Comparison of ENCODE assay signal across 1 cellular context in the genomic region with DNA sequence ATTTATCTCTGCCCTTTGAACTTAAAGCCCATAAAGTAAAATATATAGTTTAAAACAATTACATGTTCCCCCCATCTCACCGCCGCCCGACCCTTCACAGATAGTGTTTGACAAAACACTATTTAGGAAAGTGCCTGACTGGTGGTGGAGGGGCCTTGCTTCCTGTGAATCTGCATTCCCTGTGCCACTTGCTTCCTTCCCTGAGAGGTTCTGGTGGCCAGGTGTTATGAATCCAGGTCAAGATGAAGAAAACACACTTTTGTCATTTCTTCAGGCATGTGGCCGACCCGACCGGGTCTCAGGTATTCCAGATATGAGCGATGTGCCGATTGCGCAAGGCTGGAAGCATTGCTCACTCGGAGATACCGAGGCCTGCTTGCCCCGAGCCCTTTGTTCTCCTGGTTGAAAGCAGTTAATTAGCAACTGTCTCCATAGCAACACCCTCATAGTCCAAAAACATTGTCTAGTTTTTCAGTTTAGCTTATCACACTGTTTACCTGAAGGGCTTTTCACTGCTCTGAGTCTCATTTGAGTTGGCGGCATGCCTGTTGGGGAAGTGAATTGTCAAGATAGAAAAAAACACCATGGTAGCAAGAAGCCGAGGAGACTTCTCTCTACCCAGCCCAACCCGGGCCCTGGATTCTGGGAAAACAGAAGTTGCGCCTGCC.
TF ChIP-seq lines count a peak whose summit lies in the region.

No MANE protein-coding gene starts in this region.

TF ChIP-seq in GM23338, 12 proteins besides CTCF, POLR2A, EP300 and RAD21 (continued from another document):
- TF ChIP-seq, protein P1, sequence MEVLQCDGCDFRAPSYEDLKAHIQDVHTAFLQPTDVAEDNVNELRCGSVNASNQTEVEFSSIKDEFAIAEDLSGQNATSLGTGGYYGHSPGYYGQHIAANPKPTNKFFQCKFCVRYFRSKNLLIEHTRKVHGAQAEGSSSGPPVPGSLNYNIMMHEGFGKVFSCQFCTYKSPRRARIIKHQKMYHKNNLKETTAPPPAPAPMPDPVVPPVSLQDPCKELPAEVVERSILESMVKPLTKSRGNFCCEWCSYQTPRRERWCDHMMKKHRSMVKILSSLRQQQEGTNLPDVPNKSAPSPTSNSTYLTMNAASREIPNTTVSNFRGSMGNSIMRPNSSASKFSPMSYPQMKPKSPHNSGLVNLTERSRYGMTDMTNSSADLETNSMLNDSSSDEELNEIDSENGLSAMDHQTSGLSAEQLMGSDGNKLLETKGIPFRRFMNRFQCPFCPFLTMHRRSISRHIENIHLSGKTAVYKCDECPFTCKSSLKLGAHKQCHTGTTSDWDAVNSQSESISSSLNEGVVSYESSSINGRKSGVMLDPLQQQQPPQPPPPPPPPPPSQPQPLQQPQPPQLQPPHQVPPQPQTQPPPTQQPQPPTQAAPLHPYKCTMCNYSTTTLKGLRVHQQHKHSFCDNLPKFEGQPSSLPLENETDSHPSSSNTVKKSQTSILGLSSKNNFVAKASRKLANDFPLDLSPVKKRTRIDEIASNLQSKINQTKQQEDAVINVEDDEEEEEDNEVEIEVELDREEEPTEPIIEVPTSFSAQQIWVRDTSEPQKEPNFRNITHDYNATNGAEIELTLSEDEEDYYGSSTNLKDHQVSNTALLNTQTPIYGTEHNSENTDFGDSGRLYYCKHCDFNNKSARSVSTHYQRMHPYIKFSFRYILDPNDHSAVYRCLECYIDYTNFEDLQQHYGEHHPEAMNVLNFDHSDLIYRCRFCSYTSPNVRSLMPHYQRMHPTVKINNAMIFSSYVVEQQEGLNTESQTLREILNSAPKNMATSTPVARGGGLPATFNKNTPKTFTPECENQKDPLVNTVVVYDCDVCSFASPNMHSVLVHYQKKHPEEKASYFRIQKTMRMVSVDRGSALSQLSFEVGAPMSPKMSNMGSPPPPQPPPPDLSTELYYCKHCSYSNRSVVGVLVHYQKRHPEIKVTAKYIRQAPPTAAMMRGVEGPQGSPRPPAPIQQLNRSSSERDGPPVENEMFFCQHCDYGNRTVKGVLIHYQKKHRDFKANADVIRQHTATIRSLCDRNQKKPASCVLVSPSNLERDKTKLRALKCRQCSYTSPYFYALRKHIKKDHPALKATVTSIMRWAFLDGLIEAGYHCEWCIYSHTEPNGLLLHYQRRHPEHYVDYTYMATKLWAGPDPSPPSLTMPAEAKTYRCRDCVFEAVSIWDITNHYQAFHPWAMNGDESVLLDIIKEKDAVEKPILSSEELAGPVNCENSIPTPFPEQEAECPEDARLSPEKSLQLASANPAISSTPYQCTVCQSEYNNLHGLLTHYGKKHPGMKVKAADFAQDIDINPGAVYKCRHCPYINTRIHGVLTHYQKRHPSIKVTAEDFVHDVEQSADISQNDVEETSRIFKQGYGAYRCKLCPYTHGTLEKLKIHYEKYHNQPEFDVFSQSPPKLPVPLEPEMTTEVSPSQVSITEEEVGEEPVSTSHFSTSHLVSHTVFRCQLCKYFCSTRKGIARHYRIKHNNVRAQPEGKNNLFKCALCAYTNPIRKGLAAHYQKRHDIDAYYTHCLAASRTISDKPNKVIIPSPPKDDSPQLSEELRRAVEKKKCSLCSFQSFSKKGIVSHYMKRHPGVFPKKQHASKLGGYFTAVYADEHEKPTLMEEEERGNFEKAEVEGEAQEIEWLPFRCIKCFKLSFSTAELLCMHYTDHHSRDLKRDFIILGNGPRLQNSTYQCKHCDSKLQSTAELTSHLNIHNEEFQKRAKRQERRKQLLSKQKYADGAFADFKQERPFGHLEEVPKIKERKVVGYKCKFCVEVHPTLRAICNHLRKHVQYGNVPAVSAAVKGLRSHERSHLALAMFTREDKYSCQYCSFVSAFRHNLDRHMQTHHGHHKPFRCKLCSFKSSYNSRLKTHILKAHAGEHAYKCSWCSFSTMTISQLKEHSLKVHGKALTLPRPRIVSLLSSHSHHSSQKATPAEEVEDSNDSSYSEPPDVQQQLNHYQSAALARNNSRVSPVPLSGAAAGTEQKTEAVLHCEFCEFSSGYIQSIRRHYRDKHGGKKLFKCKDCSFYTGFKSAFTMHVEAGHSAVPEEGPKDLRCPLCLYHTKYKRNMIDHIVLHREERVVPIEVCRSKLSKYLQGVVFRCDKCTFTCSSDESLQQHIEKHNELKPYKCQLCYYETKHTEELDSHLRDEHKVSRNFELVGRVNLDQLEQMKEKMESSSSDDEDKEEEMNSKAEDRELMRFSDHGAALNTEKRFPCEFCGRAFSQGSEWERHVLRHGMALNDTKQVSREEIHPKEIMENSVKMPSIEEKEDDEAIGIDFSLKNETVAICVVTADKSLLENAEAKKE (CRISPR knock-in tag; IDR thresholded peaks at IDR 0.05), result no peak
- no peak for TF ChIP-seq STAT1 (IDR thresholded peaks at IDR 0.05; ENCODE audit: unreplicated experiment)
- TF ChIP-seq NANOG (IDR thresholded peaks at IDR 0.05; ENCODE audit: borderline replicate concordance), result no peak
- TF ChIP-seq, protein P2, sequence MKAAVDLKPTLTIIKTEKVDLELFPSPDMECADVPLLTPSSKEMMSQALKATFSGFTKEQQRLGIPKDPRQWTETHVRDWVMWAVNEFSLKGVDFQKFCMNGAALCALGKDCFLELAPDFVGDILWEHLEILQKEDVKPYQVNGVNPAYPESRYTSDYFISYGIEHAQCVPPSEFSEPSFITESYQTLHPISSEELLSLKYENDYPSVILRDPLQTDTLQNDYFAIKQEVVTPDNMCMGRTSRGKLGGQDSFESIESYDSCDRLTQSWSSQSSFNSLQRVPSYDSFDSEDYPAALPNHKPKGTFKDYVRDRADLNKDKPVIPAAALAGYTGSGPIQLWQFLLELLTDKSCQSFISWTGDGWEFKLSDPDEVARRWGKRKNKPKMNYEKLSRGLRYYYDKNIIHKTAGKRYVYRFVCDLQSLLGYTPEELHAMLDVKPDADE (IDR thresholded peaks at IDR 0.05), result no peak
- no peak for TF ChIP-seq POLR2AphosphoS5 (IDR thresholded peaks at IDR 0.05; ENCODE audit: low read depth)
- TF ChIP-seq ZNF331 (CRISPR knock-in tag; IDR thresholded peaks at IDR 0.05; ENCODE audit: low read depth), result no peak
